In genomic region chr3:39121626-39122025, GRCh38 we compare ENCODE assay signal across 15 cellular contexts.
"Had no signal": no experiment of that assay in that cellular context is flagged by ENCODE, and none has a peak within 500 bp of the region (broad histone marks: within the 10 kb centered on the region; RNA-seq: fewer than 3 reads in every experiment).

No MANE protein-coding gene starts in this region.

- DNase-seq: activated CD4-positive, alpha-beta memory T cell treated with anti-CD3 and anti-CD28 coated beads for 36 hours; activated CD4-positive, alpha-beta T cell treated with anti-CD3 and anti-CD28 coated beads for 36 hours; activated effector memory CD4-positive, alpha-beta T cell treated with Interleukin-2 at 50 U/mL for 16 hours; activated naive CD4-positive, alpha-beta T cell treated with anti-CD3 and anti-CD28 coated beads, Interleukin-2, amount 50 U/mL, for 16 hours; activated T-cell treated with anti-CD3 and anti-CD28 coated beads, Interleukin-2, amount 50 U/mL, for 4 hours; adrenal gland; dermis blood vessel endothelial cell; effector memory CD8-positive, alpha-beta T cell; gastrocnemius medialis; mucosa of descending colon; stimulated activated CD4-positive, alpha-beta T cell treated with anti-CD3 and anti-CD28 coated beads, Interleukin-2, amount 100 ng/mL, for 24 hours; thyroid gland; WERI-Rb-1 had no signal

- ATAC-seq: activated CD4-positive, alpha-beta T cell treated with anti-CD3 and anti-CD28 coated beads for 36 hours; activated T-cell treated with anti-CD3 and anti-CD28 coated beads, Interleukin-2, amount 50 U/mL, for 4 hours; effector memory CD8-positive, alpha-beta T cell; gastrocnemius medialis; left lobe of liver; mucosa of descending colon; naive thymus-derived CD8-positive, alpha-beta T cell had no signal

- H3K4me1 Mint-ChIP-seq: activated CD4-positive, alpha-beta T cell treated with anti-CD3 and anti-CD28 coated beads for 36 hours had no signal

- H3K9me3 Mint-ChIP-seq: activated CD4-positive, alpha-beta memory T cell treated with anti-CD3 and anti-CD28 coated beads for 36 hours; activated T-cell treated with anti-CD3 and anti-CD28 coated beads, Interleukin-2, amount 50 U/mL, for 4 hours; effector memory CD8-positive, alpha-beta T cell; naive thymus-derived CD8-positive, alpha-beta T cell had no signal

- H3K27ac Mint-ChIP-seq: activated CD4-positive, alpha-beta memory T cell treated with anti-CD3 and anti-CD28 coated beads for 36 hours; activated CD4-positive, alpha-beta T cell treated with anti-CD3 and anti-CD28 coated beads for 36 hours; effector memory CD8-positive, alpha-beta T cell had no signal

- H3K27me3 Mint-ChIP-seq: activated CD4-positive, alpha-beta memory T cell treated with anti-CD3 and anti-CD28 coated beads for 36 hours; activated CD4-positive, alpha-beta T cell treated with anti-CD3 and anti-CD28 coated beads for 36 hours; effector memory CD8-positive, alpha-beta T cell; naive thymus-derived CD8-positive, alpha-beta T cell had no signal

- H3K36me3 Mint-ChIP-seq: activated CD4-positive, alpha-beta memory T cell treated with anti-CD3 and anti-CD28 coated beads for 36 hours; naive thymus-derived CD8-positive, alpha-beta T cell had no signal

- H3K4me3 Mint-ChIP-seq: activated CD4-positive, alpha-beta memory T cell treated with anti-CD3 and anti-CD28 coated beads for 36 hours; activated CD4-positive, alpha-beta T cell treated with anti-CD3 and anti-CD28 coated beads for 36 hours; activated T-cell treated with anti-CD3 and anti-CD28 coated beads, Interleukin-2, amount 50 U/mL, for 4 hours; effector memory CD8-positive, alpha-beta T cell had no signal
